In genomic region chr2:131043199-131044077, GRCh38 we compare ENCODE assay signal across 1 cellular context.
TF ChIP-seq lines count a peak whose summit lies in the region.

No MANE protein-coding gene starts in this region.

TF ChIP-seq in IMR-90, 13 proteins besides CTCF, POLR2A, EP300 and RAD21:
- no peak for TF ChIP-seq RFX5 (IDR thresholded peaks at IDR 0.05; ENCODE audit: low read depth, low read length)
- no peak for TF ChIP-seq NFE2L2 (IDR thresholded peaks at IDR 0.05; ENCODE audit: low read depth, low read length)
- no peak for TF ChIP-seq CHD1 (IDR thresholded peaks at IDR 0.05; ENCODE audit: low read depth, low read length)
- TF ChIP-seq SMC3 (IDR thresholded peaks at IDR 0.05; ENCODE audit: low read depth, low read length): no peak
- no peak for TF ChIP-seq MAFK (IDR thresholded peaks at IDR 0.05; ENCODE audit: low read depth, low read length)
